1 cellular context compared by ENCODE assay signal in the genomic region with DNA sequence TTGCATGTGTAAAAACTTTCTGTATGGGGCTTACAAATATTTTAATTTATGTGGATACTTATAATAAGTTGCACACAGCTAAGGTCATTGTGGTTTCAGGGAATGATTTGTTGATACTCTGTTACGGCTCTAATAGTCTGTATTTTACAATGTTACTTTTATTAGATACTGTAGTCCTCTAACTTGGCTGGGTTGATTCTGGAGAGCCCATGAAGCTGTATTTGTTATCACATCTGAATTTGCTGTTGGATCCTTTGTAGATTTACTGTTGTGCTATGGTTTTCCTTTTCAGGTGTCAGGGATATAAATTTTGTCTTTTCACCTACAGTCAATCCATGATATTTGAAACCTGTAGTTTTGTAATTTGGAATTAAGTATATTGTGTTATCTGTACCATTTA.
TF ChIP-seq lines count a peak whose summit lies in the region.

No MANE protein-coding gene starts in this region.

TF ChIP-seq in GM23338, 12 proteins besides CTCF, POLR2A, EP300 and RAD21 (continued from another document):
- TF ChIP-seq, protein P1, sequence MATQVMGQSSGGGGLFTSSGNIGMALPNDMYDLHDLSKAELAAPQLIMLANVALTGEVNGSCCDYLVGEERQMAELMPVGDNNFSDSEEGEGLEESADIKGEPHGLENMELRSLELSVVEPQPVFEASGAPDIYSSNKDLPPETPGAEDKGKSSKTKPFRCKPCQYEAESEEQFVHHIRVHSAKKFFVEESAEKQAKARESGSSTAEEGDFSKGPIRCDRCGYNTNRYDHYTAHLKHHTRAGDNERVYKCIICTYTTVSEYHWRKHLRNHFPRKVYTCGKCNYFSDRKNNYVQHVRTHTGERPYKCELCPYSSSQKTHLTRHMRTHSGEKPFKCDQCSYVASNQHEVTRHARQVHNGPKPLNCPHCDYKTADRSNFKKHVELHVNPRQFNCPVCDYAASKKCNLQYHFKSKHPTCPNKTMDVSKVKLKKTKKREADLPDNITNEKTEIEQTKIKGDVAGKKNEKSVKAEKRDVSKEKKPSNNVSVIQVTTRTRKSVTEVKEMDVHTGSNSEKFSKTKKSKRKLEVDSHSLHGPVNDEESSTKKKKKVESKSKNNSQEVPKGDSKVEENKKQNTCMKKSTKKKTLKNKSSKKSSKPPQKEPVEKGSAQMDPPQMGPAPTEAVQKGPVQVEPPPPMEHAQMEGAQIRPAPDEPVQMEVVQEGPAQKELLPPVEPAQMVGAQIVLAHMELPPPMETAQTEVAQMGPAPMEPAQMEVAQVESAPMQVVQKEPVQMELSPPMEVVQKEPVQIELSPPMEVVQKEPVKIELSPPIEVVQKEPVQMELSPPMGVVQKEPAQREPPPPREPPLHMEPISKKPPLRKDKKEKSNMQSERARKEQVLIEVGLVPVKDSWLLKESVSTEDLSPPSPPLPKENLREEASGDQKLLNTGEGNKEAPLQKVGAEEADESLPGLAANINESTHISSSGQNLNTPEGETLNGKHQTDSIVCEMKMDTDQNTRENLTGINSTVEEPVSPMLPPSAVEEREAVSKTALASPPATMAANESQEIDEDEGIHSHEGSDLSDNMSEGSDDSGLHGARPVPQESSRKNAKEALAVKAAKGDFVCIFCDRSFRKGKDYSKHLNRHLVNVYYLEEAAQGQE (IDR thresholded peaks at IDR 0.05; ENCODE audit: unreplicated experiment) = no peak
- TF ChIP-seq CREB1 (CRISPR knock-in tag; IDR thresholded peaks at IDR 0.05; ENCODE audit: low read depth) (no peak), ZNF331 (CRISPR knock-in tag; IDR thresholded peaks at IDR 0.05; ENCODE audit: low read depth) (no peak), EZH2 (IDR thresholded peaks at IDR 0.05; ENCODE audit: low read depth, unreplicated experiment) (no peak)
TF ChIP-seq in GM23338: peak in this region for 0.
